In genomic region chr7:100540073-100540723, GRCh38 we compare ENCODE assay signal across 8 cellular contexts. TPM values are rescaled to one million over a fixed set of nuclear protein-coding genes. Genes with fewer than 3 reads are reported as not detected.
A peak's percentile ranks its signal among the peaks of the same experiment; 100 is the strongest.
DNase-seq lines count a peak whose midpoint lies in the region; FAIRE-seq and TF ChIP-seq lines count a peak whose summit lies in the region.

No MANE protein-coding gene starts in this region.

- H3K27ac Mint-ChIP-seq in CD4-positive, alpha-beta memory T cell = peak overlapping the region; percentile 80 to 94 (median 90)

- peaks cover 55% of the 10 kb centered on the region for H3K4me1 ChIP-seq in CD4-positive, alpha-beta memory T cell (ENCODE audit: insufficient read depth, low read length)
- H3K4me1 ChIP-seq in endocrine pancreas (ENCODE audit: control insufficient read depth, insufficient read depth, low read length) (peaks cover 25% of the 10 kb centered on the region), neuron (ENCODE audit: insufficient read depth, low read length) (peaks cover 12% of the 10 kb centered on the region)

- no peaks in the 10 kb centered on the region for H3K27me3 Mint-ChIP-seq in CD4-positive, alpha-beta memory T cell

- FAIRE-seq in frontal cortex (lab: Jason Lieb, UNC) = no peak

- intact Hi-C loops in CD4-positive, alpha-beta memory T cell (cut with micrococcal nuclease) = no loop called here

- peaks cover 0 to 4% of the 10 kb centered on the region in 2 donors for H3K36me3 Mint-ChIP-seq in CD4-positive, alpha-beta memory T cell

- H3K27ac ChIP-seq in CD4-positive, alpha-beta memory T cell (ENCODE audit: low read depth, low read length) = peak overlapping the region; percentile 49

- H3K4me3 Mint-ChIP-seq in CD4-positive, alpha-beta memory T cell = peak overlapping the region; percentile 64 to 99 (median 96)

- peaks cover 47 to 63% (median 53%) of the 10 kb centered on the region in 4 donors for H3K4me1 Mint-ChIP-seq in CD4-positive, alpha-beta memory T cell

- TF ChIP-seq CTCF in NB4 (IDR thresholded peaks at IDR 0.05; ENCODE audit: low read depth, low read length) = no peak

- no peaks in the 10 kb centered on the region for H3K27me3 ChIP-seq in CD4-positive, alpha-beta memory T cell (ENCODE audit: insufficient read depth, low read length)
- H3K27me3 ChIP-seq in endocrine pancreas (ENCODE audit: control insufficient read depth, insufficient read depth, low read length) (no peaks in the 10 kb centered on the region), neuron (ENCODE audit: insufficient read depth, low read length) (no peaks in the 10 kb centered on the region)

- no peaks in the 10 kb centered on the region for H3K9me3 Mint-ChIP-seq in CD4-positive, alpha-beta memory T cell

- H3K4me3 ChIP-seq in CD4-positive, alpha-beta memory T cell (ENCODE audit: low read length in 2 of 2) = peak overlapping the region; percentile 33 to 79
- H3K4me3 ChIP-seq in NB4 (ENCODE audit: low read depth, low read length) (peak overlapping the region; percentile 65), endocrine pancreas (ENCODE audit: control insufficient read depth, insufficient read depth, low read length) (peak overlapping the region; percentile 78), neuron (ENCODE audit: low read length) (peak overlapping the region; percentile 66)

- H3K36me3 ChIP-seq in CD4-positive, alpha-beta memory T cell (ENCODE audit: insufficient read depth, low read length) = no peaks in the 10 kb centered on the region
- H3K36me3 ChIP-seq in endocrine pancreas (ENCODE audit: control insufficient read depth, insufficient read depth, low read length) = no peaks in the 10 kb centered on the region
- no peaks in the 10 kb centered on the region for H3K36me3 ChIP-seq in neuron (ENCODE audit: insufficient read depth, low read length)

- no peaks in the 10 kb centered on the region for H3K9me3 ChIP-seq in CD4-positive, alpha-beta memory T cell (ENCODE audit: control insufficient read depth in 1 of 2, low read length in 2 of 2)
- no peaks in the 10 kb centered on the region for H3K9me3 ChIP-seq in endocrine pancreas (ENCODE audit: control insufficient read depth, low read length)
- no peaks in the 10 kb centered on the region for H3K9me3 ChIP-seq in neuron (ENCODE audit: low read length)

- H3K9ac ChIP-seq in endocrine pancreas (ENCODE audit: control insufficient read depth, insufficient read depth, low read length) = peak overlapping the region; percentile 19

- no peak for DNase-seq in CD4-positive, alpha-beta memory T cell
- DNase-seq in NB4 (ENCODE audit: low read depth) = no peak
- DNase-seq in effector CD4-positive, alpha-beta T cell = no peak
- DNase-seq in frontal cortex (ENCODE audit: low spot score in 2 of 2) = no peak
- DNase-seq in mesenteric fat pad (ENCODE audit: low spot score) = no peak
- DNase-seq in NCI-H345 treated with DMSO at 0.1 percent for 48 hours (lab: John Stamatoyannopoulos, UW; ENCODE audit: unreplicated experiment) = no peak

- no peak overlapping the region for H2AFZ ChIP-seq in neuron (ENCODE audit: low read depth, low read length)

- CTCF ChIA-PET in CD4-positive, alpha-beta memory T cell (lab: Charles Lee; ENCODE audit: partially characterized antibody) = interaction anchor here (0.6 to 13.6 kb wide), 7 partner anchors 8 to 165 kb away, joined by 3 to 254 read pairs (median 3); partner anchors contain the start of gene POP7

- TF ChIP-seq POLR2A in NB4 (IDR thresholded peaks at IDR 0.05; ENCODE audit: extremely low read depth, insufficient read length) = no peak

- POLR2A ChIA-PET in CD4-positive, alpha-beta memory T cell (lab: Charles Lee; ENCODE audit: partially characterized antibody) = interaction anchor here (0.9 to 11.5 kb wide), 9 partner anchors 8 to 111 kb away, joined by 3 to 121 read pairs (median 7); partner anchors contain the start of genes FBXO24, LRCH4, MEPCE and TSC22D4

RNA-seq across cellular contexts. Expression of gene AGFG2, which starts 1.2 kb away (rescaled TPM):
- 10 to 100 TPM; 56.6 to 58.3 TPM for total RNA-seq in CD4-positive, alpha-beta memory T cell
- polyA plus RNA-seq in CD4-positive, alpha-beta memory T cell = 10 to 100 TPM; 19.7 to 35.6 TPM
- 2.0 TPM for total RNA-seq in frontal cortex
- 14.1 TPM for total RNA-seq in mesenteric fat pad

RNA-seq across cellular contexts. Expression of gene SAP25, which starts 33.5 kb away (rescaled TPM):
- 100 to 1,000 TPM; 119 to 126 TPM for total RNA-seq in CD4-positive, alpha-beta memory T cell
- polyA plus RNA-seq in CD4-positive, alpha-beta memory T cell = under 1 TPM in 1 of 2 donors, not detected in 1; 0.72 TPM
- total RNA-seq in frontal cortex = not detected
- 2.3 TPM for total RNA-seq in mesenteric fat pad

RNA-seq across cellular contexts. Expression of gene LRCH4, which starts 45.7 kb away (rescaled TPM):
- 100 to 1,000 TPM; 392 to 412 TPM for total RNA-seq in CD4-positive, alpha-beta memory T cell
- 100 to 1,000 TPM; 119 to 167 TPM for polyA plus RNA-seq in CD4-positive, alpha-beta memory T cell
- total RNA-seq in frontal cortex = 6.1 TPM
- total RNA-seq in mesenteric fat pad = 41.8 TPM

RNA-seq across cellular contexts. Expression of gene FBXO24, which starts 45.9 kb away (rescaled TPM):
- total RNA-seq in CD4-positive, alpha-beta memory T cell = 1 to 10 TPM; 1.6 to 2.1 TPM
- under 1 TPM; 0.36 to 0.77 TPM for polyA plus RNA-seq in CD4-positive, alpha-beta memory T cell
- total RNA-seq in frontal cortex (0.41 TPM), mesenteric fat pad (not detected)

RNA-seq across cellular contexts. Expression of gene NYAP1, which starts 56.5 kb away (rescaled TPM):
- under 1 TPM; 0.38 to 0.58 TPM for total RNA-seq in CD4-positive, alpha-beta memory T cell
- not detected for polyA plus RNA-seq in CD4-positive, alpha-beta memory T cell
- 55.0 TPM for total RNA-seq in frontal cortex
- 1.2 TPM for total RNA-seq in mesenteric fat pad

Comparison
In these comparisons a context has a peak if more than half of its experiments do, and no peak if none do; other contexts are left out.
1. RNA of gene SAP25, which starts 33.5 kb away (total RNA-seq): 119 to 126 TPM in CD4-positive, alpha-beta memory T cell; 2.3 TPM in mesenteric fat pad (single experiment) and not detected in frontal cortex (single experiment); every median in the first group is over 10 times any median in the second.
2. Peak in every context shown above with its lines, with median percentiles within 50 percentile points of each other: H3K4me3 ChIP-seq.